ENCODE assay signal across 22 cellular contexts in the genomic region with DNA sequence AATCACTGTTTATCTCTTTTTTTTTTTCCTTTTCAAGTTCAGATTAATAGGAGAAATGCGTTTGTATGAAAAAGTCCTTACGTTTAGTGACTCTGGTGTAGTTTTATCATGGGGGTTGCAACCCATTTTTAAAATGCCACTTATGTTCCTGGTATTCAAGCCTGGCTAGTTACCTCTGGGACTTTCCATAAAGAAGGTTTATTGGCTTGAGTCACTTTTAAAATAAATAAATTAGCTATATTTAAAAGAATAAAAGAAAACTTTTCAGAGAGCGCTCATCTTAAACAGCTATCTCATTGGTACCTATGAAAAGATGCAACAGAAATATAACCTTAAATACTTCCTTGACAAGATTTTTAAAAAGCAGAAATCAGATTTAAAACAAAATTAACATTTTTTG.
"Had no signal": no experiment of that assay in that cellular context is flagged by ENCODE, and none has a peak within 500 bp of the region (broad histone marks: within the 10 kb centered on the region; RNA-seq: fewer than 3 reads in every experiment).

No MANE protein-coding gene starts in this region.

- H3K9me3 ChIP-seq: colonic mucosa, esophagus squamous epithelium, gastrocnemius medialis, left lung, lower lobe of right lung had no signal

- H3K27me3 ChIP-seq: colonic mucosa, esophagus squamous epithelium, gastrocnemius medialis, heart right ventricle, left lung had no signal

- ATAC-seq: effector memory CD8-positive, alpha-beta T cell; esophagus mucosa; gastrocnemius medialis; heart right ventricle; left cardiac atrium; left ventricle myocardium superior; naive thymus-derived CD4-positive, alpha-beta T cell had no signal

- H3K36me3 ChIP-seq: colonic mucosa, esophagus squamous epithelium, gastrocnemius medialis, heart right ventricle, left lung, lower lobe of right lung had no signal

- H3K4me3 ChIP-seq: colonic mucosa, esophagus squamous epithelium, gastrocnemius medialis, heart right ventricle, left lung, lower lobe of right lung had no signal

- DNase-seq: colonic mucosa; cortex of kidney; effector CD8-positive, alpha-beta T cell; effector memory CD8-positive, alpha-beta T cell; endodermal cell; erythroblast; esophagus squamous epithelium; foreskin fibroblast; foreskin melanocyte; gastrocnemius medialis; glutamatergic neuron; head of caudate nucleus; heart right ventricle; hippocampal formation; left cardiac atrium; left lung; left ventricle myocardium superior; lower lobe of right lung; mesenchymal stem cell; naive thymus-derived CD4-positive, alpha-beta T cell had no signal

- H3K4me1 ChIP-seq: colonic mucosa, esophagus squamous epithelium, gastrocnemius medialis, heart right ventricle, left lung, lower lobe of right lung had no signal

- H3K27ac ChIP-seq: colonic mucosa, epithelial cell of prostate, esophagus squamous epithelium, gastrocnemius medialis, heart right ventricle, left lung, lower lobe of right lung had no signal
